12 cellular contexts compared by ENCODE assay signal in genomic region chr5:50415912-50416311, GRCh38. TPM values are rescaled to one million over a fixed set of nuclear protein-coding genes. Genes with fewer than 3 reads are reported as not detected.
A peak's percentile ranks its signal among the peaks of the same experiment; 100 is the strongest.
DNase-seq lines count a peak whose midpoint lies in the region; ATAC-seq lines count a peak whose summit lies in the region.
"Had no signal": no experiment of that assay in that cellular context is flagged by ENCODE, and none has a peak within 500 bp of the region (broad histone marks: within the 10 kb centered on the region; RNA-seq: fewer than 3 reads in every experiment).

No MANE protein-coding gene starts in this region.

- peaks cover 30% of the 10 kb centered on the region for H3K36me3 Mint-ChIP-seq in activated CD4-positive, alpha-beta T cell treated with anti-CD3 and anti-CD28 coated beads for 36 hours (ENCODE audit: low read depth)

- H3K4me1 ChIP-seq in effector memory CD4-positive, alpha-beta T cell (ENCODE audit: control insufficient read depth, insufficient read depth, low read length, poor library complexity, severe bottlenecking): peaks cover 25% of the 10 kb centered on the region
- no peaks in the 10 kb centered on the region for H3K4me1 ChIP-seq in SJCRH30

- no peaks in the 10 kb centered on the region for H3K27me3 ChIP-seq in effector memory CD4-positive, alpha-beta T cell (replicated peaks; ENCODE audit: control insufficient read depth, insufficient read depth, low read length, poor library complexity, severe bottlenecking)
- no peaks in the 10 kb centered on the region for H3K27me3 ChIP-seq in SJCRH30

- H3K4me3 ChIP-seq in effector memory CD4-positive, alpha-beta T cell (ENCODE audit: insufficient read depth, low read depth, low read length, poor library complexity, severe bottlenecking): no peak overlapping the region
- no peak overlapping the region for H3K4me3 ChIP-seq in SJCRH30

- CTCF ChIA-PET in activated CD4-positive, alpha-beta T cell treated with anti-CD3 and anti-CD28 coated beads for 36 hours (lab: Charles Lee): no interaction called here

- no peaks in the 10 kb centered on the region for H3K36me3 ChIP-seq in effector memory CD4-positive, alpha-beta T cell (ENCODE audit: control insufficient read depth, insufficient read depth, low read length)
- no peaks in the 10 kb centered on the region for H3K36me3 ChIP-seq in SJCRH30

- DNase-seq in activated CD4-positive, alpha-beta T cell treated with anti-CD3 and anti-CD28 coated beads for 36 hours: no peak
- no peak for DNase-seq in activated CD4-positive, alpha-beta T cell treated with anti-CD3 and anti-CD28 coated beads for 48 hours
- DNase-seq in effector memory CD4-positive, alpha-beta T cell: no peak
- no peak for DNase-seq in stimulated activated CD4-positive, alpha-beta T cell treated with anti-CD3 and anti-CD28 coated beads, Interleukin-12 subunit alpha, Interleukin-12 subunit beta, amount 100 ng/mL, for 4 hours
- DNase-seq in SJCRH30 (no peak), cerebellar cortex (ENCODE audit: low spot score) (no peak)
- DNase-seq: foreskin fibroblast, MV-4-11, SW 1271 had no signal

- no peak overlapping the region for H3K4me3 Mint-ChIP-seq in activated CD4-positive, alpha-beta T cell treated with anti-CD3 and anti-CD28 coated beads for 36 hours

- intact Hi-C loops in activated CD4-positive, alpha-beta T cell treated with anti-CD3 and anti-CD28 coated beads for 36 hours (cut with DNase I, micrococcal nuclease): no loop called here

- POLR2A ChIA-PET in activated CD4-positive, alpha-beta T cell treated with anti-CD3 and anti-CD28 coated beads for 36 hours (lab: Charles Lee): no interaction called here

- ATAC-seq in activated CD4-positive, alpha-beta T cell treated with anti-CD3 and anti-CD28 coated beads for 36 hours: peak; percentile 47
- peak; percentile 91 for ATAC-seq in GM21447 (IDR thresholded peaks at IDR 0.05; ENCODE audit: unreplicated experiment)
- ATAC-seq in HG03175 (IDR thresholded peaks at IDR 0.05; ENCODE audit: unreplicated experiment): peak; percentile 90

- H3K27ac ChIP-seq in effector memory CD4-positive, alpha-beta T cell (ENCODE audit: insufficient read depth, low read length, poor library complexity, severe bottlenecking): peak overlapping the region; percentile 42
- no peak overlapping the region for H3K27ac ChIP-seq in SJCRH30

- H3K9me3 Mint-ChIP-seq in activated CD4-positive, alpha-beta T cell treated with anti-CD3 and anti-CD28 coated beads for 36 hours (ENCODE audit: low read depth): peaks cover 5% of the 10 kb centered on the region

- H3K27ac Mint-ChIP-seq in activated CD4-positive, alpha-beta T cell treated with anti-CD3 and anti-CD28 coated beads for 36 hours: no peak overlapping the region

- no peaks in the 10 kb centered on the region for H3K27me3 Mint-ChIP-seq in activated CD4-positive, alpha-beta T cell treated with anti-CD3 and anti-CD28 coated beads for 36 hours

- H3K4me1 Mint-ChIP-seq in activated CD4-positive, alpha-beta T cell treated with anti-CD3 and anti-CD28 coated beads for 36 hours: peaks cover 76% of the 10 kb centered on the region

- H3K9me3 ChIP-seq in effector memory CD4-positive, alpha-beta T cell (ENCODE audit: control insufficient read depth, low read length): no peaks in the 10 kb centered on the region
- no peaks in the 10 kb centered on the region for H3K9me3 ChIP-seq in SJCRH30 (replicated peaks)

RNA-seq across cellular contexts. Expression of gene EMB, which starts 25.2 kb away (rescaled TPM):
- 10 to 100 TPM; 37.4 to 53.0 TPM for total RNA-seq in activated CD4-positive, alpha-beta T cell treated with anti-CD3 and anti-CD28 coated beads for 36 hours
- 0.02 TPM in 1 of 2 replicates, not detected in the other for total RNA-seq in SJCRH30 (2014; rRNA removed; shearing (Covaris generic))
- total RNA-seq: A172 had no signal

Comparison
In these comparisons a context has a peak if more than half of its experiments do, and no peak if none do; other contexts are left out.
1. RNA of gene EMB, which starts 25.2 kb away (total RNA-seq): 37.4 to 53.0 TPM in activated CD4-positive, alpha-beta T cell treated with anti-CD3 and anti-CD28 coated beads for 36 hours; 0.02 TPM in SJCRH30; every median in the first group is over 10 times any median in the second.
2. Peak in every context shown above with its lines, with median percentiles within 50 percentile points of each other: ATAC-seq.